16 cellular contexts compared by ENCODE assay signal in the genomic region with DNA sequence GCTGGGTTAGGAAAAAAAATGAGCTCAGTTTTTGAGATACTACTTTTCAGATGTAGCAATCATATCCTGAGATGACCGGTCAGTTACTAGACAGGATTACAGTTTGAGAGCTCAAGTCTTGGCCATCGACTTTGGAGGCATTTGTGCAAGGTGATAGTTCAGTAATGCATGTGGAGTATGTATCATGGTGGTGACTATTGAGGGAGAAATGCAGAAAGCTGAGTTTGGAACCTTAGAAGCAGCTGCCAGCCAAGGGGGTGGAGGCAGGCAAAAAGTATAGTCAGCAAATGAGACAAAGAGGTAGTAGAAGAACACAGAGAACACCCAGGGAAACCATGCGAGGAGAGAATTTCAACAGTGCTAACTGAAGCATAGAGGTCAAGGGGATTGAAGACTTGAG. TPM values are rescaled to one million over a fixed set of nuclear protein-coding genes. Genes with fewer than 3 reads are reported as not detected.
A peak's percentile ranks its signal among the peaks of the same experiment; 100 is the strongest.
DNase-seq lines count a peak whose midpoint lies in the region; ATAC-seq and TF ChIP-seq lines count a peak whose summit lies in the region.
"Had no signal": no experiment of that assay in that cellular context is flagged by ENCODE, and none has a peak within 500 bp of the region (broad histone marks: within the 10 kb centered on the region; RNA-seq: fewer than 3 reads in every experiment).

No MANE protein-coding gene starts in this region.

- no peaks in the 10 kb centered on the region for H3K36me3 ChIP-seq in RWPE2 (ENCODE audit: low read depth)
- no peaks in the 10 kb centered on the region for H3K36me3 ChIP-seq in fibroblast of lung (ENCODE audit: control insufficient read depth, insufficient read depth, low read length)
- H3K36me3 ChIP-seq: esophagus muscularis mucosa, ovary, upper lobe of left lung had no signal

- H3K4me3 ChIP-seq in RWPE2 (ENCODE audit: severe bottlenecking) (no peak overlapping the region), fibroblast of lung (replicated peaks in 1 of 4; ENCODE audit: control extremely low read depth in 1 of 4, insufficient read depth in 1 of 4, low read depth in 3 of 4, low read length in 4 of 4) (no peak overlapping the region)
- H3K4me3 ChIP-seq: esophagus muscularis mucosa, ovary, upper lobe of left lung had no signal

- CTCF ChIA-PET in Calu3 (lab: Charles Lee) = interaction anchor here (1.2 kb wide), 1 partner anchor 11 kb away, joined by 3 read pairs; no protein-coding TSS in a partner anchor

- H3K4me1 ChIP-seq in RWPE2 (ENCODE audit: insufficient read depth, poor library complexity, severe bottlenecking) (no peaks in the 10 kb centered on the region), fibroblast of lung (ENCODE audit: control insufficient read depth, extremely low read depth, insufficient read depth, low read length) (peaks cover 13% of the 10 kb centered on the region)
- H3K4me1 ChIP-seq: upper lobe of left lung had no signal

- H3K27me3 Mint-ChIP-seq in Calu3 (ENCODE audit: unreplicated experiment) (no peaks in the 10 kb centered on the region), progenitor cell of endocrine pancreas (no peaks in the 10 kb centered on the region)

- H3K9ac ChIP-seq in fibroblast of lung (ENCODE audit: insufficient read depth, low read length) = no peak overlapping the region
- H3K9ac ChIP-seq: KMS-11 had no signal

- H3K9me3 Mint-ChIP-seq in Calu3 (ENCODE audit: low read depth, unreplicated experiment) (no peaks in the 10 kb centered on the region), progenitor cell of endocrine pancreas (ENCODE audit: low read depth) (no peaks in the 10 kb centered on the region)

- no peak overlapping the region for H3K27ac ChIP-seq in RWPE2 (ENCODE audit: poor library complexity, severe bottlenecking)
- H3K27ac ChIP-seq in fibroblast of lung (ENCODE audit: insufficient read depth, low read length) = peak overlapping the region; percentile 35
- H3K27ac ChIP-seq: esophagus muscularis mucosa, KMS-11, ovary, upper lobe of left lung had no signal

- H3K27me3 ChIP-seq in RWPE2 (ENCODE audit: insufficient read depth, poor library complexity, severe bottlenecking) (no peaks in the 10 kb centered on the region), fibroblast of lung (ENCODE audit: control insufficient read depth, insufficient read depth, low read length) (no peaks in the 10 kb centered on the region)
- H3K27me3 ChIP-seq: esophagus muscularis mucosa, ovary, upper lobe of left lung had no signal

- DNase-seq in Calu3 (no peak), RWPE2 (ENCODE audit: low spot score) (no peak), fibroblast of lung (ENCODE audit: low read depth in 2 of 2) (peak; percentile 59 to 89), progenitor cell of endocrine pancreas (ENCODE audit: low spot score, unreplicated experiment) (no peak), HuH-7 (ENCODE audit: low spot score) (no peak), 8988T (no peak), NCI-H526 treated with DMSO at 0.1 percent for 48 hours (lab: John Stamatoyannopoulos, UW) (no peak)
- DNase-seq: activated naive CD4-positive, alpha-beta T cell; cerebellar nuclear complex; NCI-H1694; ovary; stimulated activated CD4-positive, alpha-beta T cell treated with anti-CD3 and anti-CD28 coated beads, Interleukin-15, amount 100 ng/mL, for 24 hours; upper lobe of left lung had no signal

- H3K9me3 ChIP-seq in RWPE2 (ENCODE audit: severe bottlenecking) (no peaks in the 10 kb centered on the region), fibroblast of lung (ENCODE audit: control insufficient read depth, insufficient read depth, low read depth, low read length) (no peaks in the 10 kb centered on the region)
- H3K9me3 ChIP-seq: esophagus muscularis mucosa, ovary, upper lobe of left lung had no signal

- no TSS peak for BruUV-seq in Calu3 (replicated peaks; lab: Mats Ljungman, UMichigan)

- ATAC-seq in RWPE2 (ENCODE audit: low read depth) (0 out of 3 replicates have a peak, but pooled peaks have one; percentile 19), GM19023 (IDR thresholded peaks at IDR 0.05; ENCODE audit: unreplicated experiment) (no peak)

- no peaks in the 10 kb centered on the region for H4K20me1 ChIP-seq in fibroblast of lung (ENCODE audit: control insufficient read depth, extremely low read depth, insufficient read depth, low read length)

- no peak overlapping the region for H3K27ac Mint-ChIP-seq in Calu3 (ENCODE audit: unreplicated experiment)
- peak overlapping the region; percentile 22 for H3K27ac Mint-ChIP-seq in progenitor cell of endocrine pancreas

- H2AFZ ChIP-seq in fibroblast of lung (ENCODE audit: low read length) = no peak overlapping the region

- intact Hi-C loops in Calu3 (cut with micrococcal nuclease; ENCODE audit: unreplicated experiment) = no loop called here

- H3K4me3 Mint-ChIP-seq in Calu3 (ENCODE audit: low read depth, unreplicated experiment) (peak overlapping the region; percentile 2), progenitor cell of endocrine pancreas (ENCODE audit: low read depth) (no peak overlapping the region)

- H3K36me3 Mint-ChIP-seq in Calu3 (ENCODE audit: insufficient read depth, unreplicated experiment) (no peaks in the 10 kb centered on the region), progenitor cell of endocrine pancreas (ENCODE audit: insufficient read depth) (peaks cover 20% of the 10 kb centered on the region)

- H3K4me2 ChIP-seq in fibroblast of lung (ENCODE audit: extremely low read depth, insufficient read depth, low read length) = no peak overlapping the region
- H3K4me2 ChIP-seq: KMS-11 had no signal

- H3K79me2 ChIP-seq in fibroblast of lung (ENCODE audit: control insufficient read depth, insufficient read depth, low read length) = peaks cover 7% of the 10 kb centered on the region

- no peak for TF ChIP-seq CTCF in Calu3 (IDR thresholded peaks at IDR 0.05; ENCODE audit: unreplicated experiment)
- TF ChIP-seq CTCF in RWPE2 (IDR thresholded peaks at IDR 0.05; ENCODE audit: poor library complexity, severe bottlenecking) = no peak
- no peak for TF ChIP-seq CTCF in fibroblast of lung (conservative IDR thresholded peaks at IDR 0.05 in 1 of 2, IDR thresholded peaks at IDR 0.05 in 1 of 2; ENCODE audit: low read depth in 1 of 2, low read length in 2 of 2)
- TF ChIP-seq CTCF in progenitor cell of endocrine pancreas (IDR thresholded peaks at IDR 0.05; ENCODE audit: unreplicated experiment) = no peak

- peaks cover 18% of the 10 kb centered on the region for H3K4me1 Mint-ChIP-seq in Calu3 (ENCODE audit: low read depth, unreplicated experiment)
- H3K4me1 Mint-ChIP-seq in progenitor cell of endocrine pancreas (ENCODE audit: low read depth) = peaks cover 49% of the 10 kb centered on the region

RNA-seq across cellular contexts. Expression of a gene that starts 48.7 kb away (rescaled TPM):
- 14.6 TPM in 2 replicates for total RNA-seq in Calu3 (2022)
- total RNA-seq in fibroblast of lung = 9.8 and 12.2 TPM in 2 replicates
- polyA plus RNA-seq in fibroblast of lung = 16.9 and 33.4 TPM in 2 replicates
- polyA plus RNA-seq in fibroblast of lung (2012) = 8.1 and 16.0 TPM in 2 replicates
- polyA minus RNA-seq in fibroblast of lung (ENCODE audit: low replicate concordance) = 19.0 and 20.6 TPM in 2 replicates
- total RNA-seq in progenitor cell of endocrine pancreas = 281 and 286 TPM in 2 replicates

Comparison
In these comparisons a context has a peak if more than half of its experiments do, and no peak if none do; other contexts are left out.
1. DNase-seq: peak in fibroblast of lung (2 of 2); none in Calu3 (single experiment), RWPE2 (single experiment), progenitor cell of endocrine pancreas (single experiment), HuH-7 (single experiment), 8988T (single experiment) and NCI-H526 treated with DMSO at 0.1 percent for 48 hours (single experiment).
2. RNA of a gene that starts 48.7 kb away (total RNA-seq): 281 to 286 TPM in progenitor cell of endocrine pancreas; 14.6 TPM in Calu3 and 9.8 to 12.2 TPM in fibroblast of lung; every median in the first group is over 10 times any median in the second.